Comparison of ENCODE assay signal across 10 cellular contexts in genomic region chr17:48637323-48638260, GRCh38. TPM values are rescaled to one million over a fixed set of nuclear protein-coding genes. Genes with fewer than 3 reads are reported as not detected.
DNase-seq lines count a peak whose midpoint lies in the region; TF ChIP-seq lines count a peak whose summit lies in the region.
"Had no signal": no experiment of that assay in that cellular context is flagged by ENCODE, and none has a peak within 500 bp of the region (broad histone marks: within the 10 kb centered on the region; RNA-seq: fewer than 3 reads in every experiment).

No MANE protein-coding gene starts in this region.

- TF ChIP-seq CTCF in choroid plexus epithelial cell (conservative IDR thresholded peaks at IDR 0.05; ENCODE audit: low read depth, low read length) (no peak), osteoblast (IDR thresholded peaks at IDR 0.05; ENCODE audit: extremely low read depth, low read depth, low read length) (no peak)

- H4K20me1 ChIP-seq in osteoblast (ENCODE audit: insufficient read depth, low read length), result peaks cover 2% of the 10 kb centered on the region

- no peak overlapping the region for H3K4me2 ChIP-seq in osteoblast (ENCODE audit: insufficient read depth, low read length)

- H2AFZ ChIP-seq in osteoblast (ENCODE audit: low read length), result no peak overlapping the region

- no peak overlapping the region for H3K27ac ChIP-seq in osteoblast (ENCODE audit: low read depth, low read length)
- H3K27ac ChIP-seq: stomach had no signal

- DNase-seq in H7, result peak; percentile 26
- DNase-seq in choroid plexus epithelial cell (ENCODE audit: low read depth), result peak; percentile 4
- peak; percentile 97 for DNase-seq in osteoblast (ENCODE audit: insufficient read length, low spot score, missing footprints)
- no peak for DNase-seq in NCI-H1105 (lab: John Stamatoyannopoulos, UW)
- no peak for DNase-seq in activated gamma-delta T cell treated with Interleukin-2 at 50 U/mL for 16 hours
- DNase-seq in NCI-H1436 (lab: John Stamatoyannopoulos, UW), result no peak
- DNase-seq: Calu3, Kasumi-1, midbrain, stomach had no signal

- H3K79me2 ChIP-seq in osteoblast (ENCODE audit: insufficient read depth, low read length), result no peaks in the 10 kb centered on the region

- H3K36me3 ChIP-seq in H7 (replicated peaks; ENCODE audit: control insufficient read depth, insufficient read depth, low read length), result no peaks in the 10 kb centered on the region
- H3K36me3 ChIP-seq in osteoblast (ENCODE audit: insufficient read depth, low read length), result no peaks in the 10 kb centered on the region
- H3K36me3 ChIP-seq: stomach had no signal

- H3K4me3 ChIP-seq in H7 (ENCODE audit: insufficient read depth, low read depth, low read length), result no peak overlapping the region
- no peak overlapping the region for H3K4me3 ChIP-seq in choroid plexus epithelial cell (ENCODE audit: low read depth, low read length)
- H3K4me3 ChIP-seq in osteoblast (ENCODE audit: insufficient read depth, low read length), result no peak overlapping the region

- no peaks in the 10 kb centered on the region for H3K9me3 ChIP-seq in osteoblast (ENCODE audit: low read depth, low read length)
- H3K9me3 ChIP-seq: stomach had no signal

- H3K27me3 ChIP-seq in H7 (ENCODE audit: control insufficient read depth, insufficient read depth, low read length) (peaks cover 98% of the 10 kb centered on the region), osteoblast (ENCODE audit: insufficient read depth, low read length) (peaks cover 100% of the 10 kb centered on the region)

- H3K4me1 ChIP-seq in osteoblast (ENCODE audit: insufficient read depth, low read length), result no peaks in the 10 kb centered on the region

RNA-seq across cellular contexts. Expression of gene HOXB9, which starts 11.4 kb away (rescaled TPM):
- 0.04 TPM in 1 of 2 replicates, not detected in the other for total RNA-seq in H7 (2014; rRNA removed; shearing (Covaris generic))
- not detected in 2 replicates for total RNA-seq in osteoblast

RNA-seq across cellular contexts. Expression of gene HOXB8, which starts 22.5 kb away (rescaled TPM):
- total RNA-seq in H7 (2014; rRNA removed; shearing (Covaris generic)), result not detected in 2 replicates
- total RNA-seq in osteoblast, result not detected in 2 replicates

RNA-seq across cellular contexts. Expression of gene HOXB7, which starts 26.8 kb away (rescaled TPM):
- 0.45 TPM in 1 of 2 replicates, not detected in the other for total RNA-seq in H7 (2014; rRNA removed; shearing (Covaris generic))
- total RNA-seq in osteoblast, result 0.36 TPM in 1 of 2 replicates, not detected in the other

RNA-seq across cellular contexts. Expression of gene HOXB6, which starts 32.8 kb away (rescaled TPM):
- total RNA-seq in H7 (2014; rRNA removed; shearing (Covaris generic)), result not detected in 2 replicates
- total RNA-seq in osteoblast, result 0.59 and 0.72 TPM in 2 replicates

RNA-seq across cellular contexts. Expression of gene HOXB5, which starts 44.0 kb away (rescaled TPM):
- not detected in 2 replicates for total RNA-seq in H7 (2014; rRNA removed; shearing (Covaris generic))
- total RNA-seq in osteoblast, result not detected in 2 replicates

Comparison
In these comparisons a context has a peak if more than half of its experiments do, and no peak if none do; other contexts are left out.
1. DNase-seq: peak in H7 (single experiment), choroid plexus epithelial cell (single experiment) and osteoblast (single experiment); none in NCI-H1105 (single experiment), activated gamma-delta T cell treated with Interleukin-2 at 50 U/mL for 16 hours (single experiment) and NCI-H1436 (single experiment).